19 cellular contexts compared by ENCODE assay signal in genomic region chr12:21677622-21678277, GRCh38. TPM values are rescaled to one million over a fixed set of nuclear protein-coding genes. Genes with fewer than 3 reads are reported as not detected.
A peak's percentile ranks its signal among the peaks of the same experiment; 100 is the strongest.
DNase-seq lines count a peak whose midpoint lies in the region; ATAC-seq, FAIRE-seq and TF ChIP-seq lines count a peak whose summit lies in the region.
"Had no signal": no experiment of that assay in that cellular context is flagged by ENCODE, and none has a peak within 500 bp of the region (broad histone marks: within the 10 kb centered on the region; RNA-seq: fewer than 3 reads in every experiment).

No MANE protein-coding gene starts in this region.

- peak overlapping the region; percentile 21 for H3K4me3 Mint-ChIP-seq in activated CD8-positive, alpha-beta T cell treated with anti-CD3 and anti-CD28 coated beads for 36 hours
- no peak overlapping the region for H3K4me3 Mint-ChIP-seq in activated CD8-positive, alpha-beta T cell treated with anti-CD3 and anti-CD28 coated beads, Interleukin-2, amount 10 ng/mL, durations not matched to agents 7 days and 5 days
- H3K4me3 Mint-ChIP-seq in naive thymus-derived CD8-positive, alpha-beta T cell: peak overlapping the region; percentile 68 to 91 (median 78)

- DNase-seq in activated CD8-positive, alpha-beta T cell treated with anti-CD3 and anti-CD28 coated beads for 36 hours: peak; percentile 25
- DNase-seq in activated CD8-positive, alpha-beta T cell treated with anti-CD3 and anti-CD28 coated beads, Interleukin-2, amount 10 ng/mL, durations not matched to agents 7 days and 5 days: no peak
- DNase-seq in HT1080 (ENCODE audit: low read depth) (peak; percentile 69), bronchial epithelial cell (ENCODE audit: low read depth) (peak; percentile 90), vagina (ENCODE audit: extremely low spot score in 2 of 2) (no peak), posterior cingulate gyrus (no peak), middle frontal gyrus (ENCODE audit: extremely low spot score, low spot score) (no peak)
- DNase-seq in naive thymus-derived CD8-positive, alpha-beta T cell: peak in 5 of 10 donors; percentile 5 to 50 (median 33)
- DNase-seq: ACHN; activated CD8-positive, alpha-beta memory T cell treated with anti-CD3 and anti-CD28 coated beads, Interleukin-2, amount 50 U/mL, for 4 hours; caudate nucleus; KBM-7; NCI-H1417; spleen; SW 1271 had no signal

- H3K4me3 ChIP-seq in bronchial epithelial cell (ENCODE audit: low read depth, low read length) (no peak overlapping the region), vagina (no peak overlapping the region)
- H3K4me3 ChIP-seq: gastroesophageal sphincter, spleen had no signal

- intact Hi-C loops in activated CD8-positive, alpha-beta T cell treated with anti-CD3 and anti-CD28 coated beads for 36 hours (cut with micrococcal nuclease): loop anchor here (2.0 to 10.0 kb wide), 4 partner anchors 21 to 430 kb away; partner anchors contain the start of gene LDHB
- intact Hi-C loops in vagina (cut with DNase I): no loop called here
- intact Hi-C loops in posterior cingulate gyrus (cut with DNase I): no loop called here

- POLR2A ChIA-PET in activated CD8-positive, alpha-beta T cell treated with anti-CD3 and anti-CD28 coated beads for 36 hours (lab: Charles Lee): interaction anchor here (3.3 kb wide), 1 partner anchor 21 kb away, joined by 31 read pairs; the partner anchor contains the start of gene LDHB
- POLR2A ChIA-PET in activated CD8-positive, alpha-beta T cell treated with anti-CD3 and anti-CD28 coated beads, Interleukin-2, amount 10 ng/mL, durations not matched to agents 7 days and 5 days (lab: Charles Lee): interaction anchor here (1.0 to 2.9 kb wide), 2 partner anchors 20 to 23 kb away, joined by 3 to 27 read pairs; partner anchors contain the start of gene LDHB
- POLR2A ChIA-PET in naive thymus-derived CD8-positive, alpha-beta T cell (lab: Charles Lee): interaction anchor here (0.7 to 8.8 kb wide), 17 partner anchors 10 to 176 kb away, joined by 3 to 174 read pairs (median 10); partner anchors contain the start of genes GOLT1B, LDHB and RECQL

- peak overlapping the region; percentile 84 for H3K27ac Mint-ChIP-seq in activated CD8-positive, alpha-beta T cell treated with anti-CD3 and anti-CD28 coated beads for 36 hours
- H3K27ac Mint-ChIP-seq in activated CD8-positive, alpha-beta T cell treated with anti-CD3 and anti-CD28 coated beads, Interleukin-2, amount 10 ng/mL, durations not matched to agents 7 days and 5 days: no peak overlapping the region
- H3K27ac Mint-ChIP-seq in naive thymus-derived CD8-positive, alpha-beta T cell: peak overlapping the region; percentile 9 to 98 (median 88)

- no peaks in the 10 kb centered on the region for H3K4me1 ChIP-seq in vagina

- TF ChIP-seq CTCF in activated CD8-positive, alpha-beta T cell treated with anti-CD3 and anti-CD28 coated beads for 36 hours (IDR thresholded peaks at IDR 0.05): no peak
- TF ChIP-seq CTCF in bronchial epithelial cell (IDR thresholded peaks at IDR 0.05; ENCODE audit: insufficient read depth, low read length, severe bottlenecking) (no peak), vagina (IDR thresholded peaks at IDR 0.05) (no peak)

- no peak overlapping the region for H3K27ac ChIP-seq in vagina
- H3K27ac ChIP-seq: gastroesophageal sphincter, RWPE1 had no signal

- no peaks in the 10 kb centered on the region for H3K27me3 Mint-ChIP-seq in activated CD8-positive, alpha-beta T cell treated with anti-CD3 and anti-CD28 coated beads for 36 hours
- no peaks in the 10 kb centered on the region for H3K27me3 Mint-ChIP-seq in activated CD8-positive, alpha-beta T cell treated with anti-CD3 and anti-CD28 coated beads, Interleukin-2, amount 10 ng/mL, durations not matched to agents 7 days and 5 days (ENCODE audit: low read depth)
- H3K27me3 Mint-ChIP-seq in naive thymus-derived CD8-positive, alpha-beta T cell: no peaks in the 10 kb centered on the region
- H3K27me3 Mint-ChIP-seq: progenitor cell of endocrine pancreas had no signal

- no peaks in the 10 kb centered on the region for H3K27me3 ChIP-seq in bronchial epithelial cell (ENCODE audit: control insufficient read depth, insufficient read depth, low read length)
- H3K27me3 ChIP-seq in vagina: no peaks in the 10 kb centered on the region
- H3K27me3 ChIP-seq: gastroesophageal sphincter had no signal

- CTCF ChIA-PET in activated CD8-positive, alpha-beta T cell treated with anti-CD3 and anti-CD28 coated beads for 36 hours (lab: Charles Lee): interaction anchor here (0.7 to 1.8 kb wide), 3 partner anchors 17 to 235 kb away, joined by 3 to 5 read pairs (median 3); partner anchors contain the start of gene LDHB
- CTCF ChIA-PET in activated CD8-positive, alpha-beta T cell treated with anti-CD3 and anti-CD28 coated beads, Interleukin-2, amount 10 ng/mL, durations not matched to agents 7 days and 5 days (lab: Charles Lee): interaction anchor here (1.1 to 3.5 kb wide), 5 partner anchors 16 to 243 kb away, joined by 3 to 22 read pairs (median 4); partner anchors contain the start of gene LDHB

- H3K4me1 Mint-ChIP-seq in activated CD8-positive, alpha-beta T cell treated with anti-CD3 and anti-CD28 coated beads for 36 hours (ENCODE audit: low read depth): peaks cover 44% of the 10 kb centered on the region
- H3K4me1 Mint-ChIP-seq in activated CD8-positive, alpha-beta T cell treated with anti-CD3 and anti-CD28 coated beads, Interleukin-2, amount 10 ng/mL, durations not matched to agents 7 days and 5 days (ENCODE audit: low read depth): peaks cover 32% of the 10 kb centered on the region
- peaks cover 34 to 57% (median 51%) of the 10 kb centered on the region in 4 donors for H3K4me1 Mint-ChIP-seq in naive thymus-derived CD8-positive, alpha-beta T cell

- H3K9me3 ChIP-seq in vagina: no peaks in the 10 kb centered on the region
- H3K9me3 ChIP-seq: gastroesophageal sphincter, spleen had no signal

- no peaks in the 10 kb centered on the region for H3K36me3 Mint-ChIP-seq in activated CD8-positive, alpha-beta T cell treated with anti-CD3 and anti-CD28 coated beads for 36 hours (ENCODE audit: low read depth)
- H3K36me3 Mint-ChIP-seq in activated CD8-positive, alpha-beta T cell treated with anti-CD3 and anti-CD28 coated beads, Interleukin-2, amount 10 ng/mL, durations not matched to agents 7 days and 5 days (ENCODE audit: low read depth): no peaks in the 10 kb centered on the region
- no peaks in the 10 kb centered on the region for H3K36me3 Mint-ChIP-seq in naive thymus-derived CD8-positive, alpha-beta T cell

- TF ChIP-seq POLR2A in vagina (IDR thresholded peaks at IDR 0.05): no peak

- no peaks in the 10 kb centered on the region for H3K9me3 Mint-ChIP-seq in activated CD8-positive, alpha-beta T cell treated with anti-CD3 and anti-CD28 coated beads for 36 hours
- no peaks in the 10 kb centered on the region for H3K9me3 Mint-ChIP-seq in activated CD8-positive, alpha-beta T cell treated with anti-CD3 and anti-CD28 coated beads, Interleukin-2, amount 10 ng/mL, durations not matched to agents 7 days and 5 days (ENCODE audit: insufficient read depth)
- no peaks in the 10 kb centered on the region for H3K9me3 Mint-ChIP-seq in naive thymus-derived CD8-positive, alpha-beta T cell

- FAIRE-seq in bronchial epithelial cell (lab: Jason Lieb, UNC): peak; percentile 90
- FAIRE-seq: GM12892 had no signal

- peak; percentile 31 for ATAC-seq in activated CD8-positive, alpha-beta T cell treated with anti-CD3 and anti-CD28 coated beads for 36 hours
- no peak for ATAC-seq in activated CD8-positive, alpha-beta T cell treated with anti-CD3 and anti-CD28 coated beads, Interleukin-2, amount 10 ng/mL, durations not matched to agents 7 days and 5 days
- peak; percentile 60 to 65 for ATAC-seq in naive thymus-derived CD8-positive, alpha-beta T cell
- ATAC-seq: gastroesophageal sphincter had no signal

- H3K36me3 ChIP-seq in bronchial epithelial cell (ENCODE audit: control insufficient read depth, insufficient read depth, low read length) (no peaks in the 10 kb centered on the region), vagina (no peaks in the 10 kb centered on the region)
- H3K36me3 ChIP-seq: gastroesophageal sphincter, spleen had no signal

RNA-seq across cellular contexts. Expression of gene LDHB, which starts 20.1 kb away (rescaled TPM):
- total RNA-seq in activated CD8-positive, alpha-beta T cell treated with anti-CD3 and anti-CD28 coated beads for 36 hours: 1,000 to 10,000 TPM; 2,161 to 2,384 TPM
- 1,000 to 10,000 TPM; 1,063 to 1,149 TPM for total RNA-seq in activated CD8-positive, alpha-beta T cell treated with anti-CD3 and anti-CD28 coated beads, Interleukin-2, amount 10 ng/mL, durations not matched to agents 7 days and 5 days
- total RNA-seq in HT1080 (2014; rRNA removed; shearing (Covaris generic)): 1,072 and 1,395 TPM in 2 replicates
- 1,208 and 1,293 TPM in 2 replicates for polyA plus RNA-seq in HT1080 (2015; cell fraction: cytosol; rRNA removed)
- polyA plus RNA-seq in HT1080 (2015; cell fraction: nucleus; rRNA removed): 1,093 and 1,345 TPM in 2 replicates
- total RNA-seq in bronchial epithelial cell (471 and 1,083 TPM in 2 replicates), vagina (183 TPM)
- 1,000 to 10,000 TPM; 1,266 to 1,370 TPM for total RNA-seq in naive thymus-derived CD8-positive, alpha-beta T cell
- polyA plus RNA-seq in naive thymus-derived CD8-positive, alpha-beta T cell: 1,000 to 10,000 TPM; 1,691 to 2,368 (median 2,237) TPM

Comparison
In these comparisons a context has a peak if more than half of its experiments do, and no peak if none do; other contexts are left out.
1. DNase-seq: peak in activated CD8-positive, alpha-beta T cell treated with anti-CD3 and anti-CD28 coated beads for 36 hours (single experiment), HT1080 (single experiment) and bronchial epithelial cell (single experiment); none in activated CD8-positive, alpha-beta T cell treated with anti-CD3 and anti-CD28 coated beads, Interleukin-2, amount 10 ng/mL, durations not matched to agents 7 days and 5 days (single experiment), vagina (0 of 2), posterior cingulate gyrus (0 of 10) and middle frontal gyrus (single experiment).